In the genomic region with DNA sequence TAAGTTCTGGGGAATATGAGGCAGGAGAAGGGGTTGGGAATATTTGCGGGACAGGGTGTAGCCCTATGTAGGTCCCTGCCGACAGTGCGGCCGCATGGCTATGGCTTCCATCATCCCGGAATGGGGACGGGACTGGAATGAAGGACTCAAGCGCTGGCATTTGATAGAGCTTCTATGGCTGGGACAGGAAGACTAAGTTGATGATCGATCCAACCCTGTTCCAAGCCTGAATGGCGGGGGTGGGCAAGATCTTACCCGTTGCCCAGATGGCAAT, we compare ENCODE assay signal across 8 cellular contexts. TPM values are rescaled to one million over a fixed set of nuclear protein-coding genes. Genes with fewer than 3 reads are reported as not detected.
A peak's percentile ranks its signal among the peaks of the same experiment; 100 is the strongest.
DNase-seq lines count a peak whose midpoint lies in the region; ATAC-seq, FAIRE-seq and TF ChIP-seq lines count a peak whose summit lies in the region.

No MANE protein-coding gene starts in this region.

- DNase-seq in LoVo (ENCODE audit: low spot score) (peak; percentile 18), neural crest cell (ENCODE audit: low read depth, low spot score) (no peak), H54 (ENCODE audit: insufficient read length, low spot score) (no peak), COLO829 (ENCODE audit: low spot score) (no peak), aorta (no peak)
- DNase-seq in effector memory CD4-positive, alpha-beta T cell, result no peak

- WGBS in aorta, 2 donors, result 0 to 3% methylated on average over 10 of the region's 10 CpGs

- H3K27me3 ChIP-seq in DOHH2 (ENCODE audit: control insufficient read depth, low read length), result peaks cover 20% of the 10 kb centered on the region
- peaks cover 31% of the 10 kb centered on the region for H3K27me3 ChIP-seq in effector memory CD4-positive, alpha-beta T cell (replicated peaks; ENCODE audit: control insufficient read depth, insufficient read depth, low read length, poor library complexity, severe bottlenecking)
- peaks cover 0 to 2% of the 10 kb centered on the region in 2 donors for H3K27me3 ChIP-seq in aorta (ENCODE audit: control insufficient read depth in 1 of 2, insufficient read depth in 2 of 2, low read length in 1 of 2)

- FAIRE-seq in H54 (lab: Jason Lieb, UNC), result no peak

- intact Hi-C loops in aorta (cut with DNase I), result loop anchor here (1.0 to 5.0 kb wide), 2 partner anchors 26 to 109 kb away; no protein-coding TSS in a partner anchor

- no peaks in the 10 kb centered on the region for H3K36me3 ChIP-seq in DOHH2 (ENCODE audit: control insufficient read depth, low read length)
- H3K36me3 ChIP-seq in effector memory CD4-positive, alpha-beta T cell (ENCODE audit: control insufficient read depth, insufficient read depth, low read length), result no peaks in the 10 kb centered on the region
- H3K36me3 ChIP-seq in aorta (ENCODE audit: control insufficient read depth in 1 of 2, insufficient read depth in 2 of 2, low read length in 1 of 2), result no peaks in the 10 kb centered on the region

- H3K9me2 ChIP-seq in DOHH2 (replicated peaks; ENCODE audit: control insufficient read depth, low read length), result no peaks in the 10 kb centered on the region

- no peaks in the 10 kb centered on the region for H3K9me3 Mint-ChIP-seq in neural crest cell

- H3K4me3 Mint-ChIP-seq in neural crest cell, result peak overlapping the region; percentile 94

- no peaks in the 10 kb centered on the region for H3F3A ChIP-seq in DOHH2 (ENCODE audit: control insufficient read depth, insufficient read depth)

- ATAC-seq in GM21737 (IDR thresholded peaks at IDR 0.05; ENCODE audit: unreplicated experiment) (no peak), aorta (ENCODE audit: low FRiP score) (no peak)

- TF ChIP-seq CTCF in DOHH2 (IDR thresholded peaks at IDR 0.05; ENCODE audit: low read depth, low read length, poor library complexity, severe bottlenecking) (no peak), neural crest cell (conservative IDR thresholded peaks at IDR 0.05) (no peak)

- H3K79me2 ChIP-seq in DOHH2 (ENCODE audit: control insufficient read depth, low read length), result no peaks in the 10 kb centered on the region

- peaks cover 29% of the 10 kb centered on the region for H3K4me1 ChIP-seq in DOHH2 (ENCODE audit: control insufficient read depth, low read length)
- H3K4me1 ChIP-seq in effector memory CD4-positive, alpha-beta T cell (ENCODE audit: control insufficient read depth, insufficient read depth, low read length, poor library complexity, severe bottlenecking), result peaks cover 45% of the 10 kb centered on the region
- H3K4me1 ChIP-seq in aorta (ENCODE audit: control insufficient read depth in 1 of 2, insufficient read depth in 2 of 2, low read length in 2 of 2), result no peaks in the 10 kb centered on the region

- H4K20me1 ChIP-seq in DOHH2 (ENCODE audit: control insufficient read depth, insufficient read depth, low read depth, low read length), result no peaks in the 10 kb centered on the region

- H3K4me1 Mint-ChIP-seq in neural crest cell, result peaks cover 21% of the 10 kb centered on the region

- H3K9me3 ChIP-seq in DOHH2 (ENCODE audit: control insufficient read depth, insufficient read depth, low read length) (no peaks in the 10 kb centered on the region), aorta (ENCODE audit: control insufficient read depth, low read length) (no peaks in the 10 kb centered on the region)
- H3K9me3 ChIP-seq in effector memory CD4-positive, alpha-beta T cell (ENCODE audit: control insufficient read depth, low read length), result no peaks in the 10 kb centered on the region

- H3K4me2 ChIP-seq in DOHH2 (ENCODE audit: low read length), result peak overlapping the region; percentile 100

- peaks cover 60% of the 10 kb centered on the region for H3K27me3 Mint-ChIP-seq in neural crest cell (ENCODE audit: low read depth)

- H3K27ac Mint-ChIP-seq in neural crest cell (ENCODE audit: unreplicated experiment), result no peak overlapping the region

- H3K36me3 Mint-ChIP-seq in neural crest cell (ENCODE audit: low read depth), result no peaks in the 10 kb centered on the region

- H3K27ac ChIP-seq in DOHH2 (ENCODE audit: low read depth, low read length) (no peak overlapping the region), aorta (ENCODE audit: low read depth in 1 of 2, low read length in 2 of 2) (no peak overlapping the region)
- peak overlapping the region; percentile 49 for H3K27ac ChIP-seq in effector memory CD4-positive, alpha-beta T cell (ENCODE audit: insufficient read depth, low read length, poor library complexity, severe bottlenecking)

- TF ChIP-seq POLR2A in H54 (IDR thresholded peaks at IDR 0.05; ENCODE audit: low read depth, low read length), result no peak

- H3K4me3 ChIP-seq in DOHH2 (ENCODE audit: low read length) (peak overlapping the region; percentile 91), aorta (ENCODE audit: low read length in 2 of 2) (no peak overlapping the region)
- H3K4me3 ChIP-seq in effector memory CD4-positive, alpha-beta T cell (ENCODE audit: insufficient read depth, low read depth, low read length, poor library complexity, severe bottlenecking), result peak overlapping the region; percentile 73

RNA-seq across cellular contexts. Expression of a gene that starts 47.1 kb away (rescaled TPM):
- total RNA-seq in neural crest cell (8.4 and 8.6 TPM in 2 replicates), aorta (under 1 TPM; 0.84 to 0.99 TPM)
- under 1 TPM; 0.38 to 0.41 TPM for polyA plus RNA-seq in aorta

Comparison
In these comparisons a context has a peak if more than half of its experiments do, and no peak if none do; other contexts are left out.
1. H3K4me3 ChIP-seq: peak in DOHH2 (single experiment) and effector memory CD4-positive, alpha-beta T cell (single experiment); none in aorta (0 of 2).